ENCODE assay signal across 10 cellular contexts in genomic region chr3:141388823-141389617, GRCh38. TPM values are rescaled to one million over a fixed set of nuclear protein-coding genes. Genes with fewer than 3 reads are reported as not detected.
DNase-seq lines count a peak whose midpoint lies in the region; TF ChIP-seq lines count a peak whose summit lies in the region.
"Had no signal": no experiment of that assay in that cellular context is flagged by ENCODE, and none has a peak within 500 bp of the region (broad histone marks: within the 10 kb centered on the region; RNA-seq: fewer than 3 reads in every experiment).

No MANE protein-coding gene starts in this region.

- 0 out of 2 replicates have a peak, but pooled peaks cover 8% of the 10 kb centered on the region for H3F3A ChIP-seq in OCI-LY1 (ENCODE audit: insufficient read depth, low read length)

- no peak for TF ChIP-seq CTCF in OCI-LY1 (IDR thresholded peaks at IDR 0.05; ENCODE audit: low read length)

- no peaks in the 10 kb centered on the region for H3K9me2 ChIP-seq in OCI-LY1 (ENCODE audit: low read depth, low read length)

- H3K9me3 ChIP-seq in OCI-LY1 (ENCODE audit: low read length) (no peaks in the 10 kb centered on the region), esophagus (ENCODE audit: control insufficient read depth in 2 of 2, insufficient read depth in 1 of 2, low read depth in 1 of 2, low read length in 1 of 2) (no peaks in the 10 kb centered on the region), thymus (ENCODE audit: control insufficient read depth) (no peaks in the 10 kb centered on the region)
- H3K9me3 ChIP-seq: BLaER1 had no signal

- no peaks in the 10 kb centered on the region for H3K36me3 ChIP-seq in OCI-LY1 (ENCODE audit: insufficient read depth, low read length)
- H3K36me3 ChIP-seq in esophagus (ENCODE audit: control insufficient read depth in 2 of 2, insufficient read depth in 2 of 2, low read length in 1 of 2): no peaks in the 10 kb centered on the region
- H3K36me3 ChIP-seq in thymus (ENCODE audit: control insufficient read depth, insufficient read depth): no peaks in the 10 kb centered on the region
- H3K36me3 ChIP-seq: BLaER1 had no signal

- no peaks in the 10 kb centered on the region for H3K9me3 Mint-ChIP-seq in activated CD4-positive, alpha-beta T cell treated with anti-CD3 and anti-CD28 coated beads, Interleukin-2, amount 10 ng/mL, durations not matched to agents 24 days and 14 days
- H3K9me3 Mint-ChIP-seq: endodermal cell had no signal

- H3K4me1 ChIP-seq in OCI-LY1 (ENCODE audit: insufficient read depth, low read length, severe bottlenecking): peaks cover 87% of the 10 kb centered on the region
- peaks cover 0 to 7% of the 10 kb centered on the region in 2 donors for H3K4me1 ChIP-seq in esophagus (ENCODE audit: control insufficient read depth in 2 of 2, insufficient read depth in 2 of 2, low read length in 1 of 2)
- no peaks in the 10 kb centered on the region for H3K4me1 ChIP-seq in thymus (ENCODE audit: control insufficient read depth, insufficient read depth, low read length)
- H3K4me1 ChIP-seq: BLaER1 had no signal

- H3K27me3 Mint-ChIP-seq in activated CD4-positive, alpha-beta T cell treated with anti-CD3 and anti-CD28 coated beads, Interleukin-2, amount 10 ng/mL, durations not matched to agents 24 days and 14 days: peaks cover 28% of the 10 kb centered on the region

- H3K79me2 ChIP-seq in OCI-LY1 (ENCODE audit: insufficient read depth, low read length): peaks cover 40% of the 10 kb centered on the region; the same call in 1 of the 2 replicates

- H3K4me3 ChIP-seq in OCI-LY1 (ENCODE audit: low read depth, low read length, poor library complexity, severe bottlenecking): peak overlapping the region; percentile 76
- H3K4me3 ChIP-seq in esophagus (ENCODE audit: low read depth in 1 of 2, low read length in 2 of 2): no peak overlapping the region
- H3K4me3 ChIP-seq in thymus (ENCODE audit: low read length): no peak overlapping the region
- H3K4me3 ChIP-seq: BLaER1 had no signal

- no peak overlapping the region for H3K27ac Mint-ChIP-seq in activated CD4-positive, alpha-beta T cell treated with anti-CD3 and anti-CD28 coated beads, Interleukin-2, amount 10 ng/mL, durations not matched to agents 24 days and 14 days
- H3K27ac Mint-ChIP-seq: endodermal cell had no signal

- H3K4me2 ChIP-seq in OCI-LY1 (ENCODE audit: low read length): peak overlapping the region; percentile 96
- H3K4me2 ChIP-seq: BLaER1 had no signal

- H4K20me1 ChIP-seq in OCI-LY1 (ENCODE audit: insufficient read depth, low read length): no peaks in the 10 kb centered on the region
- H4K20me1 ChIP-seq: BLaER1 had no signal

- 37 to 55% methylated on average over 6 of the region's 6 CpGs for WGBS in esophagus, 2 donors
- 93% methylated on average over 6 of the region's 6 CpGs for WGBS in thymus

- peak; percentile 62 for DNase-seq in activated CD4-positive, alpha-beta T cell treated with anti-CD3 and anti-CD28 coated beads, Interleukin-2, amount 10 ng/mL, durations not matched to agents 24 days and 14 days
- DNase-seq in activated CD4-positive, alpha-beta T cell treated with anti-CD3 and anti-CD28 coated beads, Interleukin-2, amount 50 U/mL, for 4 hours: no peak
- no peak for DNase-seq in HuH-7 (ENCODE audit: low spot score)
- no peak for DNase-seq in DMS114 treated with DMSO at 0.1 percent for 48 hours (lab: John Stamatoyannopoulos, UW; ENCODE audit: unreplicated experiment)
- DNase-seq in SW 1271 (lab: John Stamatoyannopoulos, UW): no peak
- DNase-seq: endodermal cell had no signal

- H3K36me3 Mint-ChIP-seq in activated CD4-positive, alpha-beta T cell treated with anti-CD3 and anti-CD28 coated beads, Interleukin-2, amount 10 ng/mL, durations not matched to agents 24 days and 14 days (ENCODE audit: low read depth): no peaks in the 10 kb centered on the region

- H3K4me3 Mint-ChIP-seq in activated CD4-positive, alpha-beta T cell treated with anti-CD3 and anti-CD28 coated beads, Interleukin-2, amount 10 ng/mL, durations not matched to agents 24 days and 14 days: peak overlapping the region; percentile 33
- H3K4me3 Mint-ChIP-seq: endodermal cell had no signal

- peak overlapping the region; percentile 93 for H3K9ac ChIP-seq in OCI-LY1 (ENCODE audit: low read length)
- H3K9ac ChIP-seq: BLaER1 had no signal

- H2AFZ ChIP-seq in OCI-LY1 (ENCODE audit: low read length): 0 out of 2 replicates have a peak overlapping the region, but pooled peaks have one; percentile 4

- peaks cover 9% of the 10 kb centered on the region for H3K4me1 Mint-ChIP-seq in activated CD4-positive, alpha-beta T cell treated with anti-CD3 and anti-CD28 coated beads, Interleukin-2, amount 10 ng/mL, durations not matched to agents 24 days and 14 days

- peak overlapping the region; percentile 97 for H3K27ac ChIP-seq in OCI-LY1 (ENCODE audit: low read depth, low read length, poor library complexity, severe bottlenecking)
- peak overlapping the region; percentile 45 to 52 for H3K27ac ChIP-seq in esophagus (ENCODE audit: low read depth in 2 of 2, low read length in 1 of 2)
- H3K27ac ChIP-seq in thymus (ENCODE audit: low read depth): peak overlapping the region; percentile 2
- H3K27ac ChIP-seq: BLaER1 had no signal

- intact Hi-C loops in activated CD4-positive, alpha-beta T cell treated with anti-CD3 and anti-CD28 coated beads, Interleukin-2, amount 10 ng/mL, durations not matched to agents 24 days and 14 days (cut with micrococcal nuclease): no loop called here

- H3K27me3 ChIP-seq in OCI-LY1 (ENCODE audit: insufficient read depth, low read length) (no peaks in the 10 kb centered on the region), esophagus (ENCODE audit: control insufficient read depth in 1 of 2, insufficient read depth in 2 of 2, low read length in 2 of 2) (no peaks in the 10 kb centered on the region), thymus (ENCODE audit: control insufficient read depth, insufficient read depth) (no peaks in the 10 kb centered on the region)
- H3K27me3 ChIP-seq: BLaER1 had no signal

RNA-seq across cellular contexts. Expression of gene ZBTB38, which starts 20.7 kb away (rescaled TPM):
- 14.5 and 17.8 TPM in 2 replicates for total RNA-seq in activated CD4-positive, alpha-beta T cell treated with anti-CD3 and anti-CD28 coated beads, Interleukin-2, amount 10 ng/mL, durations not matched to agents 24 days and 14 days
- polyA plus RNA-seq in esophagus (1 to 10 TPM; 3.4 to 5.9 TPM), thymus (11.0 TPM)

Comparison
In these comparisons a context has a peak if more than half of its experiments do, and no peak if none do; other contexts are left out.
1. H3K27ac ChIP-seq: peak in every context shown above with its lines; median percentile 97 in OCI-LY1; 48 in esophagus; 2 in thymus.